1 cellular context compared by ENCODE assay signal in genomic region chr6:39029156-39030011, GRCh38.
TF ChIP-seq lines count a peak whose summit lies in the region.

No MANE protein-coding gene starts in this region.

TF ChIP-seq in HepG2, 621 proteins besides CTCF, POLR2A, EP300 and RAD21 (continued from another document):
- TF ChIP-seq ZNF646 (CRISPR knock-in tag; IDR thresholded peaks at IDR 0.05) (0 out of 2 replicates have a peak, but pooled peaks have one; percentile 23), STAG1 (CRISPR knock-in tag; IDR thresholded peaks at IDR 0.05) (peak; percentile 50), KDM2A (CRISPR knock-in tag; IDR thresholded peaks at IDR 0.05; ENCODE audit: borderline replicate concordance, low read depth) (peak; percentile 51; the same call in 1 of the 2 replicates), HOXD1 (CRISPR knock-in tag; IDR thresholded peaks at IDR 0.05) (no peak), ZKSCAN8 (CRISPR knock-in tag; IDR thresholded peaks at IDR 0.05; ENCODE audit: borderline replicate concordance) (no peak), CREB3 (CRISPR knock-in tag; IDR thresholded peaks at IDR 0.05) (no peak), TCF7L2 (IDR thresholded peaks at IDR 0.05; ENCODE audit: low read depth, low read length) (no peak), SP1 (IDR thresholded peaks at IDR 0.05) (no peak), SP1 (CRISPR knock-in tag; IDR thresholded peaks at IDR 0.05) (no peak), GFI1 (CRISPR knock-in tag; IDR thresholded peaks at IDR 0.05; ENCODE audit: borderline replicate concordance) (no peak), ZBTB14 (CRISPR knock-in tag; IDR thresholded peaks at IDR 0.05) (no peak), HCFC1 (IDR thresholded peaks at IDR 0.05; ENCODE audit: low read depth, low read length) (no peak), ZFP1 (CRISPR knock-in tag; IDR thresholded peaks at IDR 0.05) (no peak), XRCC5 (optimal IDR thresholded peaks at IDR 0.05; ENCODE audit: low read length) (peak; percentile 85), ZBTB39 (CRISPR knock-in tag; IDR thresholded peaks at IDR 0.05) (no peak), FOXC1 (CRISPR knock-in tag; IDR thresholded peaks at IDR 0.05; ENCODE audit: borderline replicate concordance) (no peak), ZNF788 (CRISPR knock-in tag; IDR thresholded peaks at IDR 0.05; ENCODE audit: borderline replicate concordance) (no peak)
TF ChIP-seq in HepG2: peak in this region for 4.
